1 cellular context compared by ENCODE assay signal in the genomic region with DNA sequence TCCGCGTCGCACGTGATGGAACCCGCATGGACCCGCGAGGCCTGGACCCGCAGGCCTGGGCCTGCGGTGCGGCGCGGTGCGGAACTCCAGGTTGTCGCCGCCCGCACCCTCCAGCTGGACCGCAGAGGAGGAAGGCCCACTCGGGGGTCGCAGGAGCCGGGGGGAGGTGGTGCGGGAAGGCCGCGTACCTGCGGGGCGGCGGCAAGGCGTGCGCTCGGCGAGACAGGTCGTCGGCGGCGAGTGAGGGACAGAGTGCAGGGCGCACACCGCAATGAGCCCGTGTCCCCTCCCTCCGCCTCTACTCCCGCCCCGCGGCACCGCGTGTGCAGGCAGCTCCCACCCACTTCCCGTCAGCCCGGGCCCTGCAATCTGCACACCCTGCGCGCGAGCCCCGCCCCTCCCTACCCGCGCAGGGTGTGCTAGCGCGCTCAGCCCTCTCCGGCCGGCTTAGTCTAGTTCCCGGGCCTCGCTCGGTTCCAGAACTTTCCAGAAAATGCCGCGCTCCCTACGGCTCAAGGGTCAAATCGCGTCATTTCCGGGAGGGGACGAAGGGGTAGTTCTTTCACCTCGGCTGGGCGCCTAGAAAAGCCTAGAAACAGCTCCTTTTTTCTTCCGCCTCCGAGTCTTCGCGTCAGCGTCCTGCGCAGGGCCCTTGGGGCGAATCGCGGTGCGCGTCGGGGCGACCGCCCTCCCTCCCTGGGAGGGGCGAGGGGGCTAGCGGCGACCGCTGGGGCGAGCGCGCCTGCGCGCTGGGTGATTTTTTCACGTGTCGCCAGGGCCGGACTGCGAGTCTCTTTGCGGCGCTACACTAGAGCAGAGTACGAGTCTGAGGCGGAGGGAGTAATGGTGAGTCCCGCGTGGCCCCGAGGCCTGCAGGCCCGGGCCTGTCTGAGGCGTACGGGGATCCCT.
TF ChIP-seq lines count a peak whose summit lies in the region.

A gene (minus strand): TSS at position 247 of the 909 bp plus-strand sequence. CDS start 992 bp downstream, outside the sequence.
A gene (plus strand): TSS at position 786 of the 909 bp plus-strand sequence. CDS start 58 bp downstream, at position 844.

TF ChIP-seq in HepG2, 621 proteins besides CTCF, POLR2A, EP300 and RAD21 (continued from another document and continues in another):
- TF ChIP-seq, protein P1, sequence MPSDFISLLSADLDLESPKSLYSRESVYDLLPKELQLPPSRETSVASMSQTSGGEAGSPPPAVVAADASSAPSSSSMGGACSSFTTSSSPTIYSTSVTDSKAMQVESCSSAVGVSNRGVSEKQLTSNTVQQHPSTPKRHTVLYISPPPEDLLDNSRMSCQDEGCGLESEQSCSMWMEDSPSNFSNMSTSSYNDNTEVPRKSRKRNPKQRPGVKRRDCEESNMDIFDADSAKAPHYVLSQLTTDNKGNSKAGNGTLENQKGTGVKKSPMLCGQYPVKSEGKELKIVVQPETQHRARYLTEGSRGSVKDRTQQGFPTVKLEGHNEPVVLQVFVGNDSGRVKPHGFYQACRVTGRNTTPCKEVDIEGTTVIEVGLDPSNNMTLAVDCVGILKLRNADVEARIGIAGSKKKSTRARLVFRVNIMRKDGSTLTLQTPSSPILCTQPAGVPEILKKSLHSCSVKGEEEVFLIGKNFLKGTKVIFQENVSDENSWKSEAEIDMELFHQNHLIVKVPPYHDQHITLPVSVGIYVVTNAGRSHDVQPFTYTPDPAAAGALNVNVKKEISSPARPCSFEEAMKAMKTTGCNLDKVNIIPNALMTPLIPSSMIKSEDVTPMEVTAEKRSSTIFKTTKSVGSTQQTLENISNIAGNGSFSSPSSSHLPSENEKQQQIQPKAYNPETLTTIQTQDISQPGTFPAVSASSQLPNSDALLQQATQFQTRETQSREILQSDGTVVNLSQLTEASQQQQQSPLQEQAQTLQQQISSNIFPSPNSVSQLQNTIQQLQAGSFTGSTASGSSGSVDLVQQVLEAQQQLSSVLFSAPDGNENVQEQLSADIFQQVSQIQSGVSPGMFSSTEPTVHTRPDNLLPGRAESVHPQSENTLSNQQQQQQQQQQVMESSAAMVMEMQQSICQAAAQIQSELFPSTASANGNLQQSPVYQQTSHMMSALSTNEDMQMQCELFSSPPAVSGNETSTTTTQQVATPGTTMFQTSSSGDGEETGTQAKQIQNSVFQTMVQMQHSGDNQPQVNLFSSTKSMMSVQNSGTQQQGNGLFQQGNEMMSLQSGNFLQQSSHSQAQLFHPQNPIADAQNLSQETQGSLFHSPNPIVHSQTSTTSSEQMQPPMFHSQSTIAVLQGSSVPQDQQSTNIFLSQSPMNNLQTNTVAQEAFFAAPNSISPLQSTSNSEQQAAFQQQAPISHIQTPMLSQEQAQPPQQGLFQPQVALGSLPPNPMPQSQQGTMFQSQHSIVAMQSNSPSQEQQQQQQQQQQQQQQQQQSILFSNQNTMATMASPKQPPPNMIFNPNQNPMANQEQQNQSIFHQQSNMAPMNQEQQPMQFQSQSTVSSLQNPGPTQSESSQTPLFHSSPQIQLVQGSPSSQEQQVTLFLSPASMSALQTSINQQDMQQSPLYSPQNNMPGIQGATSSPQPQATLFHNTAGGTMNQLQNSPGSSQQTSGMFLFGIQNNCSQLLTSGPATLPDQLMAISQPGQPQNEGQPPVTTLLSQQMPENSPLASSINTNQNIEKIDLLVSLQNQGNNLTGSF (CRISPR knock-in tag; IDR thresholded peaks at IDR 0.05): peak; percentile 77
- TF ChIP-seq, protein P2, sequence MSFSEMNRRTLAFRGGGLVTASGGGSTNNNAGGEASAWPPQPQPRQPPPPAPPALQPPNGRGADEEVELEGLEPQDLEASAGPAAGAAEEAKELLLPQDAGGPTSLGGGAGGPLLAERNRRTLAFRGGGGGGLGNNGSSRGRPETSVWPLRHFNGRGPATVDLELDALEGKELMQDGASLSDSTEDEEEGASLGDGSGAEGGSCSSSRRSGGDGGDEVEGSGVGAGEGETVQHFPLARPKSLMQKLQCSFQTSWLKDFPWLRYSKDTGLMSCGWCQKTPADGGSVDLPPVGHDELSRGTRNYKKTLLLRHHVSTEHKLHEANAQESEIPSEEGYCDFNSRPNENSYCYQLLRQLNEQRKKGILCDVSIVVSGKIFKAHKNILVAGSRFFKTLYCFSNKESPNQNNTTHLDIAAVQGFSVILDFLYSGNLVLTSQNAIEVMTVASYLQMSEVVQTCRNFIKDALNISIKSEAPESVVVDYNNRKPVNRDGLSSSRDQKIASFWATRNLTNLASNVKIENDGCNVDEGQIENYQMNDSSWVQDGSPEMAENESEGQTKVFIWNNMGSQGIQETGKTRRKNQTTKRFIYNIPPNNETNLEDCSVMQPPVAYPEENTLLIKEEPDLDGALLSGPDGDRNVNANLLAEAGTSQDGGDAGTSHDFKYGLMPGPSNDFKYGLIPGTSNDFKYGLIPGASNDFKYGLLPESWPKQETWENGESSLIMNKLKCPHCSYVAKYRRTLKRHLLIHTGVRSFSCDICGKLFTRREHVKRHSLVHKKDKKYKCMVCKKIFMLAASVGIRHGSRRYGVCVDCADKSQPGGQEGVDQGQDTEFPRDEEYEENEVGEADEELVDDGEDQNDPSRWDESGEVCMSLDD (CRISPR knock-in tag; IDR thresholded peaks at IDR 0.05; ENCODE audit: borderline replicate concordance): no peak
- TF ChIP-seq, protein P3, sequence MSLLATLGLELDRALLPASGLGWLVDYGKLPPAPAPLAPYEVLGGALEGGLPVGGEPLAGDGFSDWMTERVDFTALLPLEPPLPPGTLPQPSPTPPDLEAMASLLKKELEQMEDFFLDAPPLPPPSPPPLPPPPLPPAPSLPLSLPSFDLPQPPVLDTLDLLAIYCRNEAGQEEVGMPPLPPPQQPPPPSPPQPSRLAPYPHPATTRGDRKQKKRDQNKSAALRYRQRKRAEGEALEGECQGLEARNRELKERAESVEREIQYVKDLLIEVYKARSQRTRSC (CRISPR knock-in tag; IDR thresholded peaks at IDR 0.05; ENCODE audit: low read depth): peak; percentile 95
- peak; percentile 53; the same call in 1 of the 2 replicates for TF ChIP-seq NFATC3 (CRISPR knock-in tag; IDR thresholded peaks at IDR 0.05)
- peak; percentile 98 for TF ChIP-seq HOXA3 (CRISPR knock-in tag; IDR thresholded peaks at IDR 0.05)
- TF ChIP-seq, protein P4, sequence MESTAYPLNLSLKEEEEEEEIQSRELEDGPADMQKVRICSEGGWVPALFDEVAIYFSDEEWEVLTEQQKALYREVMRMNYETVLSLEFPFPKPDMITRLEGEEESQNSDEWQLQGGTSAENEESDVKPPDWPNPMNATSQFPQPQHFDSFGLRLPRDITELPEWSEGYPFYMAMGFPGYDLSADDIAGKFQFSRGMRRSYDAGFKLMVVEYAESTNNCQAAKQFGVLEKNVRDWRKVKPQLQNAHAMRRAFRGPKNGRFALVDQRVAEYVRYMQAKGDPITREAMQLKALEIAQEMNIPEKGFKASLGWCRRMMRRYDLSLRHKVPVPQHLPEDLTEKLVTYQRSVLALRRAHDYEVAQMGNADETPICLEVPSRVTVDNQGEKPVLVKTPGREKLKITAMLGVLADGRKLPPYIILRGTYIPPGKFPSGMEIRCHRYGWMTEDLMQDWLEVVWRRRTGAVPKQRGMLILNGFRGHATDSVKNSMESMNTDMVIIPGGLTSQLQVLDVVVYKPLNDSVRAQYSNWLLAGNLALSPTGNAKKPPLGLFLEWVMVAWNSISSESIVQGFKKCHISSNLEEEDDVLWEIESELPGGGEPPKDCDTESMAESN (CRISPR knock-in tag; conservative IDR thresholded peaks at IDR 0.05): peak; percentile 98
- TF ChIP-seq NONO (IDR thresholded peaks at IDR 0.05): no peak
- peak; percentile 98 for TF ChIP-seq NONO (CRISPR knock-in tag; conservative IDR thresholded peaks at IDR 0.05)
- peak; percentile 91 for TF ChIP-seq RNF2 (conservative IDR thresholded peaks at IDR 0.05; ENCODE audit: low read depth)
- no peak for TF ChIP-seq JARID2 (CRISPR knock-in tag; IDR thresholded peaks at IDR 0.05; ENCODE audit: insufficient replicate concordance)
- peak; percentile 66 for TF ChIP-seq HHEX (CRISPR knock-in tag; IDR thresholded peaks at IDR 0.05)
- peak; percentile 83 for TF ChIP-seq ZNF331 (CRISPR knock-in tag; IDR thresholded peaks at IDR 0.05)
- peak; percentile 90 for TF ChIP-seq ZNF768 (CRISPR knock-in tag; IDR thresholded peaks at IDR 0.05)
- TF ChIP-seq MAFF (IDR thresholded peaks at IDR 0.05; ENCODE audit: low read depth, low read length): no peak
- peak; percentile 94 for TF ChIP-seq KDM2A (CRISPR knock-in tag; IDR thresholded peaks at IDR 0.05; ENCODE audit: borderline replicate concordance, low read depth)
- peak; percentile 83 for TF ChIP-seq ZNF552 (CRISPR knock-in tag; IDR thresholded peaks at IDR 0.05; ENCODE audit: borderline replicate concordance)
- peak; percentile 66; the same call in 1 of the 2 replicates for TF ChIP-seq ZNF75D (CRISPR knock-in tag; IDR thresholded peaks at IDR 0.05; ENCODE audit: borderline replicate concordance)
- peak; percentile 96 for TF ChIP-seq NFIB (CRISPR knock-in tag; IDR thresholded peaks at IDR 0.05; ENCODE audit: borderline replicate concordance)
- TF ChIP-seq KLF12 (CRISPR knock-in tag; IDR thresholded peaks at IDR 0.05; ENCODE audit: borderline replicate concordance): peak; percentile 99
- TF ChIP-seq MED8 (CRISPR knock-in tag; IDR thresholded peaks at IDR 0.05; ENCODE audit: insufficient replicate concordance): peak; percentile 96
- TF ChIP-seq MAF1 (CRISPR knock-in tag; IDR thresholded peaks at IDR 0.05; ENCODE audit: borderline replicate concordance): peak; percentile 96; the same call in 1 of the 2 replicates
- peak; percentile 99 for TF ChIP-seq ZNF790 (CRISPR knock-in tag; IDR thresholded peaks at IDR 0.05; ENCODE audit: borderline replicate concordance)
- TF ChIP-seq, protein P5, sequence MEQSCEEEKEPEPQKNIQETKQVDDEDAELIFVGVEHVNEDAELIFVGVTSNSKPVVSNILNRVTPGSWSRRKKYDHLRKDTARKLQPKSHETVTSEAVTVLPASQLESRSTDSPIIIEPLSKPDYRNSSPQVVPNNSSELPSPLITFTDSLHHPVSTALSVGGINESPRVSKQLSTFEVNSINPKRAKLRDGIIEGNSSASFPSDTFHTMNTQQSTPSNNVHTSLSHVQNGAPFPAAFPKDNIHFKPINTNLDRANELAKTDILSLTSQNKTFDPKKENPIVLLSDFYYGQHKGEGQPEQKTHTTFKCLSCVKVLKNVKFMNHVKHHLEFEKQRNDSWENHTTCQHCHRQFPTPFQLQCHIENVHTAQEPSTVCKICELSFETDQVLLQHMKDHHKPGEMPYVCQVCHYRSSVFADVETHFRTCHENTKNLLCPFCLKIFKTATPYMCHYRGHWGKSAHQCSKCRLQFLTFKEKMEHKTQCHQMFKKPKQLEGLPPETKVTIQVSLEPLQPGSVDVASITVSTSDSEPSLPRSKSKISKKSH (CRISPR knock-in tag; IDR thresholded peaks at IDR 0.05; ENCODE audit: borderline replicate concordance): peak; percentile 90
- TF ChIP-seq ZNF20 (CRISPR knock-in tag; IDR thresholded peaks at IDR 0.05): peak; percentile 46; the same call in 1 of the 2 replicates
- TF ChIP-seq ERF (CRISPR knock-in tag; IDR thresholded peaks at IDR 0.05): peak; percentile 97
- TF ChIP-seq, protein P6, sequence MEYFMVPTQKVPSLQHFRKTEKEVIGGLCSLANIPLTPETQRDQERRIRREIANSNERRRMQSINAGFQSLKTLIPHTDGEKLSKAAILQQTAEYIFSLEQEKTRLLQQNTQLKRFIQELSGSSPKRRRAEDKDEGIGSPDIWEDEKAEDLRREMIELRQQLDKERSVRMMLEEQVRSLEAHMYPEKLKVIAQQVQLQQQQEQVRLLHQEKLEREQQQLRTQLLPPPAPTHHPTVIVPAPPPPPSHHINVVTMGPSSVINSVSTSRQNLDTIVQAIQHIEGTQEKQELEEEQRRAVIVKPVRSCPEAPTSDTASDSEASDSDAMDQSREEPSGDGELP (IDR thresholded peaks at IDR 0.05; ENCODE audit: borderline replicate concordance, low read depth): no peak
- TF ChIP-seq PCBP2 (optimal IDR thresholded peaks at IDR 0.05; ENCODE audit: low read depth, low read length, poor library complexity, severe bottlenecking): peak; percentile 45
- TF ChIP-seq ZNF747 (CRISPR knock-in tag; IDR thresholded peaks at IDR 0.05; ENCODE audit: borderline replicate concordance): peak; percentile 99
- TF ChIP-seq KLF11 (CRISPR knock-in tag; IDR thresholded peaks at IDR 0.05): peak; percentile 94
- peak; percentile 66; the same call in 1 of the 2 replicates for TF ChIP-seq ZBTB21 (CRISPR knock-in tag; IDR thresholded peaks at IDR 0.05)
- TF ChIP-seq TOE1 (CRISPR knock-in tag; IDR thresholded peaks at IDR 0.05): no peak; the same call in 1 of the 2 replicates
- peak; percentile 99 for TF ChIP-seq SAFB2 (CRISPR knock-in tag; IDR thresholded peaks at IDR 0.05; ENCODE audit: borderline replicate concordance, low read depth)
- TF ChIP-seq SIX1 (CRISPR knock-in tag; IDR thresholded peaks at IDR 0.05; ENCODE audit: borderline replicate concordance): peak; percentile 29; the same call in 1 of the 2 replicates
- 0 out of 2 replicates have a peak, but pooled peaks have one; percentile 54 for TF ChIP-seq ZNF460 (CRISPR knock-in tag; IDR thresholded peaks at IDR 0.05; ENCODE audit: borderline replicate concordance)
- no peak; the same call in 1 of the 2 replicates for TF ChIP-seq XBP1 (CRISPR knock-in tag; IDR thresholded peaks at IDR 0.05)
- TF ChIP-seq ZNF7 (CRISPR knock-in tag; IDR thresholded peaks at IDR 0.05): peak; percentile 43; the same call in 1 of the 2 replicates
- no peak; the same call in none of the 2 replicates for TF ChIP-seq MZF1 (CRISPR knock-in tag; IDR thresholded peaks at IDR 0.05; ENCODE audit: borderline replicate concordance)
- TF ChIP-seq, protein P7, sequence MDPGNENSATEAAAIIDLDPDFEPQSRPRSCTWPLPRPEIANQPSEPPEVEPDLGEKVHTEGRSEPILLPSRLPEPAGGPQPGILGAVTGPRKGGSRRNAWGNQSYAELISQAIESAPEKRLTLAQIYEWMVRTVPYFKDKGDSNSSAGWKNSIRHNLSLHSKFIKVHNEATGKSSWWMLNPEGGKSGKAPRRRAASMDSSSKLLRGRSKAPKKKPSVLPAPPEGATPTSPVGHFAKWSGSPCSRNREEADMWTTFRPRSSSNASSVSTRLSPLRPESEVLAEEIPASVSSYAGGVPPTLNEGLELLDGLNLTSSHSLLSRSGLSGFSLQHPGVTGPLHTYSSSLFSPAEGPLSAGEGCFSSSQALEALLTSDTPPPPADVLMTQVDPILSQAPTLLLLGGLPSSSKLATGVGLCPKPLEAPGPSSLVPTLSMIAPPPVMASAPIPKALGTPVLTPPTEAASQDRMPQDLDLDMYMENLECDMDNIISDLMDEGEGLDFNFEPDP (CRISPR knock-in tag; conservative IDR thresholded peaks at IDR 0.05): no peak; the same call in 1 of the 2 replicates
- peak; percentile 99 for TF ChIP-seq ZNF781 (CRISPR knock-in tag; IDR thresholded peaks at IDR 0.05; ENCODE audit: borderline replicate concordance, not compliant biosample characterization)
- TF ChIP-seq ZKSCAN1 (IDR thresholded peaks at IDR 0.05; ENCODE audit: low read length): peak; percentile 49
- peak; percentile 41; the same call in 1 of the 2 replicates for TF ChIP-seq RARA (CRISPR knock-in tag; IDR thresholded peaks at IDR 0.05)
- peak; percentile 93 for TF ChIP-seq HNRNPK (IDR thresholded peaks at IDR 0.05; ENCODE audit: low read depth, low read length, poor library complexity, severe bottlenecking)
- TF ChIP-seq, protein P8, sequence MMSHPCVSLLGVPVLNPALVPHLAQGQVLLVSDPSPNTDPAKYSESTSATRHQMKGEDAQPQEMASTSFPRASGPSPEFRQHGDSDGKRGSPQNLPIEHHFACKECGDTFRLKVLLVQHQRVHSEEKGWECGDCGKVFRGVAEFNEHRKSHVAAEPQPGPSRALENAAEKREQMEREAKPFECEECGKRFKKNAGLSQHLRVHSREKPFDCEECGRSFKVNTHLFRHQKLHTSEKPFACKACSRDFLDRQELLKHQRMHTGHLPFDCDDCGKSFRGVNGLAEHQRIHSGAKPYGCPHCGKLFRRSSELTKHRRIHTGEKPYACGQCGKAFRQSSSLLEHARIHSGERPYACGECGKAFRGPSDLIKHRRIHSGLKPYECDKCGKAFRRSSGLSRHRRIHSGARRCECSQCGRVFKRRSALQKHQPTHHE (CRISPR knock-in tag; IDR thresholded peaks at IDR 0.05; ENCODE audit: borderline replicate concordance): peak; percentile 93
